20 cellular contexts compared by ENCODE assay signal in genomic region chr6:2491137-2491536, GRCh38.
A peak's percentile ranks its signal among the peaks of the same experiment; 100 is the strongest.
DNase-seq lines count a peak whose midpoint lies in the region; ATAC-seq, FAIRE-seq and TF ChIP-seq lines count a peak whose summit lies in the region.
"Had no signal": no experiment of that assay in that cellular context is flagged by ENCODE, and none has a peak within 500 bp of the region (broad histone marks: within the 10 kb centered on the region; RNA-seq: fewer than 3 reads in every experiment).

No MANE protein-coding gene starts in this region.

- no peak overlapping the region for H4K5ac ChIP-seq in IMR-90 (ENCODE audit: low read depth, low read length)

- ATAC-seq in IMR-90 (ENCODE audit: low read depth): no peak
- ATAC-seq in GM21529 (IDR thresholded peaks at IDR 0.05; ENCODE audit: unreplicated experiment): no peak
- ATAC-seq: Panc1 had no signal

- TF ChIP-seq POLR2A in GM12891 (IDR thresholded peaks at IDR 0.05; ENCODE audit: low read depth, low read length) (no peak), IMR-90 (IDR thresholded peaks at IDR 0.05; ENCODE audit: low read depth, low read length) (no peak)

- no peak overlapping the region for H3K4ac ChIP-seq in IMR-90 (ENCODE audit: low read depth, low read length)
- no peak overlapping the region for H3K4ac ChIP-seq in trophoblast cell (ENCODE audit: low read depth, low read length)

- no peaks in the 10 kb centered on the region for H3K36me3 Mint-ChIP-seq in HFFc6 (ENCODE audit: low read depth)

- H2AK9ac ChIP-seq in IMR-90 (replicated peaks; ENCODE audit: low read depth, low read length, poor library complexity): no peak overlapping the region

- intact Hi-C loops in IMR-90 (cut with micrococcal nuclease): no loop called here

- H2BK120ac ChIP-seq in IMR-90 (ENCODE audit: low read depth, low read length) (no peak overlapping the region), trophoblast cell (ENCODE audit: insufficient read depth, low read length, poor library complexity) (no peak overlapping the region)

- H2BK5ac ChIP-seq in IMR-90 (ENCODE audit: low read depth, low read length, poor library complexity, severe bottlenecking) (peak overlapping the region; percentile 84), trophoblast cell (ENCODE audit: low read depth, low read length, poor library complexity) (no peak overlapping the region)

- no TSS peak for BruUV-seq in IMR-90 (replicated peaks; lab: Mats Ljungman, UMichigan)

- no peak overlapping the region for H2BK12ac ChIP-seq in trophoblast cell (ENCODE audit: low read length)

- WGBS in IMR-90 (ENCODE audit: extremely low coverage in 2 of 2, insufficient read length in 1 of 2), 2 experiments: 96% methylated on average over 8 of the region's 14 CpGs; no CpG with 5 or more reads in 1 of the 2 experiments
- 100% methylated on average over 1 of the region's 14 CpGs for WGBS in trophoblast cell (ENCODE audit: extremely low coverage, insufficient coverage, insufficient read length)

- no peak overlapping the region for H4K12ac ChIP-seq in trophoblast cell (ENCODE audit: low read depth, low read length)

- POLR2A ChIA-PET in IMR-90 (lab: Charles Lee; ENCODE audit: unreplicated experiment): no interaction called here

- H3K4me3 Mint-ChIP-seq in HFFc6: no peak overlapping the region

- no peak overlapping the region for H3K18ac ChIP-seq in IMR-90 (ENCODE audit: low read depth, low read length)
- no peak overlapping the region for H3K18ac ChIP-seq in trophoblast cell (ENCODE audit: low read length)

- H3K23ac ChIP-seq in IMR-90 (ENCODE audit: low read depth, low read length) (no peak overlapping the region), trophoblast cell (ENCODE audit: low read length) (no peak overlapping the region)

- in situ Hi-C loops in IMR-90 (cut with MboI; ENCODE audit: low sequenced_read_pairs): no loop called here

- no peak overlapping the region for H3K4me2 ChIP-seq in IMR-90 (ENCODE audit: low read depth, low read length)
- no peak overlapping the region for H3K4me2 ChIP-seq in keratinocyte (ENCODE audit: control insufficient read depth, extremely low read depth, insufficient read depth, low read depth, low read length)
- no peak overlapping the region for H3K4me2 ChIP-seq in trophoblast cell (ENCODE audit: low read length)

- DNase-seq in GM12891 (ENCODE audit: insufficient read length, low spot score): no peak
- DNase-seq in IMR-90: no peak
- no peak for DNase-seq in keratinocyte (ENCODE audit: low read depth, low spot score)
- DNase-seq in trophoblast cell: no peak
- no peak for DNase-seq in HFFc6
- no peak for DNase-seq in COLO829 (ENCODE audit: low spot score)
- DNase-seq: Karpas-422, NCI-H1092 treated with DMSO at 0.1 percent for 48 hours, NCI-H1436, NCI-H187, NCI-H2081 treated with DMSO at 0.1 percent for 48 hours, NCI-H2171, NCI-H226, NCI-H510A, NCI-H69, SHP77 treated with DMSO at 0.1 percent for 48 hours had no signal

- no peak overlapping the region for H4K91ac ChIP-seq in IMR-90 (ENCODE audit: insufficient read depth, low read depth, low read length)
- H4K91ac ChIP-seq in trophoblast cell (ENCODE audit: low read depth, low read length): no peak overlapping the region

- H3K9ac ChIP-seq in IMR-90 (ENCODE audit: low read depth, low read length) (no peak overlapping the region), keratinocyte (ENCODE audit: control insufficient read depth, extremely low read depth, insufficient read depth, low read length) (no peak overlapping the region), trophoblast cell (ENCODE audit: low read length) (no peak overlapping the region)

- H3K9me3 ChIP-seq in IMR-90 (ENCODE audit: control insufficient read depth, insufficient read depth, low read length) (peaks cover 4% of the 10 kb centered on the region; the same call in 1 of the 2 replicates), keratinocyte (ENCODE audit: control insufficient read depth, low read depth, low read length) (no peaks in the 10 kb centered on the region), trophoblast cell (ENCODE audit: insufficient read depth, low read depth, low read length) (peaks cover 2% of the 10 kb centered on the region)

- H2AFZ ChIP-seq in IMR-90 (replicated peaks; ENCODE audit: low read length, poor library complexity): no peak overlapping the region
- no peak overlapping the region for H2AFZ ChIP-seq in keratinocyte (ENCODE audit: control insufficient read depth, low read length)
- no peak overlapping the region for H2AFZ ChIP-seq in trophoblast cell (ENCODE audit: insufficient read depth, low read length, poor library complexity)

- H3K36me3 ChIP-seq in IMR-90 (ENCODE audit: control insufficient read depth, insufficient read depth, low read length) (no peaks in the 10 kb centered on the region), keratinocyte (ENCODE audit: control insufficient read depth in 2 of 2, extremely low read depth in 1 of 2, insufficient read depth in 2 of 2, low read length in 2 of 2) (no peaks in the 10 kb centered on the region), trophoblast cell (ENCODE audit: control insufficient read depth in 1 of 2, insufficient read depth in 2 of 2, low read length in 2 of 2) (no peaks in the 10 kb centered on the region)

- no peak overlapping the region for H4K8ac ChIP-seq in IMR-90 (ENCODE audit: low read depth in 2 of 2, low read length in 2 of 2)
- H4K8ac ChIP-seq in trophoblast cell (ENCODE audit: low read depth, low read length): no peak overlapping the region

- no peaks in the 10 kb centered on the region; the same call in 1 of the 2 replicates for H3K9me1 ChIP-seq in IMR-90 (ENCODE audit: insufficient read depth, low read length)
- no peaks in the 10 kb centered on the region for H3K9me1 ChIP-seq in keratinocyte (ENCODE audit: control insufficient read depth, extremely low read depth, insufficient read depth, low read length)

- peaks cover 8% of the 10 kb centered on the region; the same call in 1 of the 2 replicates for H3K9me3 Mint-ChIP-seq in HFFc6

- H3K27me3 ChIP-seq in IMR-90 (ENCODE audit: control insufficient read depth, insufficient read depth, low read length) (peaks cover 24% of the 10 kb centered on the region), keratinocyte (ENCODE audit: control insufficient read depth, extremely low read depth, insufficient read depth, low read length) (peaks cover 9% of the 10 kb centered on the region), trophoblast cell (ENCODE audit: insufficient read depth, low read length) (no peaks in the 10 kb centered on the region)

- peaks cover 2% of the 10 kb centered on the region; the same call in 1 of the 2 replicates for H3K4me1 ChIP-seq in IMR-90 (ENCODE audit: control insufficient read depth, insufficient read depth, low read length)
- no peaks in the 10 kb centered on the region for H3K4me1 ChIP-seq in keratinocyte (ENCODE audit: control insufficient read depth, extremely low read depth, insufficient read depth, low read length)
- no peaks in the 10 kb centered on the region for H3K4me1 ChIP-seq in trophoblast cell (ENCODE audit: control insufficient read depth in 1 of 2, insufficient read depth in 2 of 2, low read length in 2 of 2)

- H3K27ac ChIP-seq in IMR-90 (ENCODE audit: insufficient read depth, low read length) (no peak overlapping the region), keratinocyte (ENCODE audit: control insufficient read depth, insufficient read depth, low read length) (no peak overlapping the region), trophoblast cell (ENCODE audit: low read depth, low read length) (no peak overlapping the region)

- H3K14ac ChIP-seq in IMR-90 (replicated peaks; ENCODE audit: low read depth, low read length) (no peak overlapping the region), trophoblast cell (ENCODE audit: low read length) (no peak overlapping the region)

- TF ChIP-seq CTCF in IMR-90 (conservative IDR thresholded peaks at IDR 0.05; ENCODE audit: low read depth, low read length) (no peak), keratinocyte (optimal IDR thresholded peaks at IDR 0.05 in 1 of 3, IDR thresholded peaks at IDR 0.05 in 1 of 3, conservative IDR thresholded peaks at IDR 0.05 in 1 of 3; ENCODE audit: extremely low read depth in 1 of 3, insufficient read depth in 2 of 3, low read length in 3 of 3) (no peak), HFFc6 (IDR thresholded peaks at IDR 0.05) (no peak)

- H3K79me2 ChIP-seq in keratinocyte (ENCODE audit: control insufficient read depth, insufficient read depth, low read length) (no peaks in the 10 kb centered on the region), trophoblast cell (ENCODE audit: control insufficient read depth, insufficient read depth, low read length, poor library complexity) (no peaks in the 10 kb centered on the region)

- no peak overlapping the region for H2BK20ac ChIP-seq in IMR-90 (ENCODE audit: low read depth, low read length)

- dilution Hi-C loops in IMR-90 (cut with HindIII; ENCODE audit: low sequenced_read_pairs, unreplicated experiment) (no loop called here), keratinocyte (cut with MboI; ENCODE audit: extremely low pct_ligation_motif_present, low sequenced_read_pairs) (no loop called here)

- TF ChIP-seq RAD21 in IMR-90 (IDR thresholded peaks at IDR 0.05; ENCODE audit: low read length): no peak

- H3K56ac ChIP-seq in IMR-90 (ENCODE audit: extremely low read depth, insufficient read depth, low read length): no peak overlapping the region

- H3K4me3 ChIP-seq in IMR-90 (ENCODE audit: insufficient read depth, low read depth, low read length): no peak overlapping the region
- no peak overlapping the region for H3K4me3 ChIP-seq in keratinocyte (ENCODE audit: control insufficient read depth in 2 of 3, extremely low read depth in 1 of 3, insufficient read depth in 2 of 3, low read depth in 1 of 3, low read length in 3 of 3)
- H3K4me3 ChIP-seq in trophoblast cell (ENCODE audit: low read depth, low read length): peak overlapping the region; percentile 32

- H2AK5ac ChIP-seq in IMR-90 (ENCODE audit: low read depth, low read length) (no peak overlapping the region), trophoblast cell (ENCODE audit: low read length) (no peak overlapping the region)

- no peak overlapping the region for H3K27ac Mint-ChIP-seq in HFFc6

- no peak overlapping the region for H2BK15ac ChIP-seq in IMR-90 (ENCODE audit: low read depth, low read length)

- H3K4me1 Mint-ChIP-seq in HFFc6 (ENCODE audit: low read depth): no peaks in the 10 kb centered on the region

- peaks cover 8% of the 10 kb centered on the region; the same call in 1 of the 2 replicates for H3K27me3 Mint-ChIP-seq in HFFc6 (ENCODE audit: insufficient read depth)

- FAIRE-seq in GM12891 (lab: Jason Lieb, UNC) (peak; percentile 70), keratinocyte (lab: Jason Lieb, UNC) (peak; percentile 52)
- FAIRE-seq: D721Med, H54 had no signal

- H3K79me1 ChIP-seq in IMR-90 (ENCODE audit: low read depth in 1 of 2, low read length in 2 of 2) (no peaks in the 10 kb centered on the region), trophoblast cell (ENCODE audit: low read length) (no peaks in the 10 kb centered on the region)

- CTCF ChIA-PET in IMR-90 (lab: Yijun Ruan, JAX): no interaction called here

- no peaks in the 10 kb centered on the region for H4K20me1 ChIP-seq in IMR-90 (ENCODE audit: insufficient read depth, low read length)
- H4K20me1 ChIP-seq in keratinocyte (ENCODE audit: control insufficient read depth, extremely low read depth, insufficient read depth, low read length): no peaks in the 10 kb centered on the region

TF ChIP-seq in GM12891, 5 proteins besides CTCF, POLR2A, EP300 and RAD21 (continues in another document):
- no peak for TF ChIP-seq POU2F2 (IDR thresholded peaks at IDR 0.05; ENCODE audit: low read depth, low read length)
